Comparison of ENCODE assay signal across 24 cellular contexts in the genomic region with DNA sequence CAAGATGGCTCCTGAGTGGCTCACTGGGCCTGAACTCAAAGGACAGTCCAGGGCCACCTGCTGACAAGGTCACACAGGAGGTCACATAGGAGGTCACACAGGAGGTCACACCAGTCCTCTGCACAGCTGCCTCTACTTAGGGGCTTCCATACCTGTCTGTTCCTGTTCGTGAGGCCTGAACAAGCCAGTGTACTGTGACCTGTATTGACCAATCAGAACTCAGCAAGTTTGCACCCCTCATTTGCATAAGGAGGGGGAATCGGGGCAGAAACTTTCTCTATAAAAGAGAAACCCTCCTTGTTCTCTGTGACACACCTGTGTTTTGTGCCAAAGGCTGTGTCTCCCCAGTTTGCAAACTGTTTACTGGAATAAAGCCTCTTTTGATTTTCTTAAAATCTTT.
DNase-seq lines count a peak whose midpoint lies in the region; ATAC-seq and TF ChIP-seq lines count a peak whose summit lies in the region.
"Had no signal": no experiment of that assay in that cellular context is flagged by ENCODE, and none has a peak within 500 bp of the region (broad histone marks: within the 10 kb centered on the region; RNA-seq: fewer than 3 reads in every experiment).

No MANE protein-coding gene starts in this region.

- peaks cover 11% of the 10 kb centered on the region for H3K9me3 Mint-ChIP-seq in osteocyte (ENCODE audit: unreplicated experiment)
- H3K9me3 Mint-ChIP-seq in stimulated activated naive B cell treated with anti-CD40 and anti-IgM and Interleukin-4, amounts not matched to agents 10 μg/mL and 1 μg/mL and 100 μg/mL, for 72 hours = peaks cover 0 to 2% of the 10 kb centered on the region in 2 donors
- H3K9me3 Mint-ChIP-seq: CD8-positive, alpha-beta memory T cell; GM23338 had no signal

- ATAC-seq in HG03354 (IDR thresholded peaks at IDR 0.05; ENCODE audit: poor library complexity, severe bottlenecking, unreplicated experiment) (peak; percentile 37), gastroesophageal sphincter (no peak)
- ATAC-seq in stimulated activated naive B cell treated with anti-CD40 and anti-IgM and Interleukin-4, amounts not matched to agents 10 μg/mL and 1 μg/mL and 100 μg/mL, for 72 hours (replicated peaks) = no peak
- ATAC-seq: GM23338 had no signal

- no peaks in the 10 kb centered on the region for H3K36me3 Mint-ChIP-seq in osteocyte (ENCODE audit: unreplicated experiment)
- no peaks in the 10 kb centered on the region for H3K36me3 Mint-ChIP-seq in stimulated activated naive B cell treated with anti-CD40 and anti-IgM and Interleukin-4, amounts not matched to agents 10 μg/mL and 1 μg/mL and 100 μg/mL, for 72 hours
- H3K36me3 Mint-ChIP-seq: CD8-positive, alpha-beta memory T cell had no signal

- H3K4me3 Mint-ChIP-seq in osteocyte (ENCODE audit: unreplicated experiment) = no peak overlapping the region
- no peak overlapping the region for H3K4me3 Mint-ChIP-seq in stimulated activated naive B cell treated with anti-CD40 and anti-IgM and Interleukin-4, amounts not matched to agents 10 μg/mL and 1 μg/mL and 100 μg/mL, for 72 hours
- H3K4me3 Mint-ChIP-seq: CD8-positive, alpha-beta memory T cell; GM23338 had no signal

- H3K27me3 ChIP-seq in gastroesophageal sphincter = no peaks in the 10 kb centered on the region
- H3K27me3 ChIP-seq: Peyer's patch had no signal

- no peaks in the 10 kb centered on the region for H3K9me3 ChIP-seq in gastroesophageal sphincter
- H3K9me3 ChIP-seq: HAP-1 had no signal

- H3K27ac Mint-ChIP-seq in osteocyte (ENCODE audit: unreplicated experiment) = no peak overlapping the region
- H3K27ac Mint-ChIP-seq in stimulated activated naive B cell treated with anti-CD40 and anti-IgM and Interleukin-4, amounts not matched to agents 10 μg/mL and 1 μg/mL and 100 μg/mL, for 72 hours = no peak overlapping the region
- H3K27ac Mint-ChIP-seq: CD8-positive, alpha-beta memory T cell; GM23338 had no signal

- DNase-seq in activated CD8-positive, alpha-beta memory T cell treated with anti-CD3 and anti-CD28 coated beads, Interleukin-2, amount 50 U/mL, for 48 hours = peak; percentile 15
- no peak for DNase-seq in activated CD8-positive, alpha-beta memory T cell treated with anti-CD3 and anti-CD28 coated beads, Interleukin-2, amount 50 U/mL, for 4 hours
- DNase-seq in coronary artery (ENCODE audit: low spot score) (peak; percentile 22), osteocyte (ENCODE audit: extremely low spot score, unreplicated experiment) (peak; percentile 40), Ammon's horn (ENCODE audit: low spot score) (no peak)
- DNase-seq in stimulated activated naive B cell treated with anti-CD40 and anti-IgM and Interleukin-4, amounts not matched to agents 10 μg/mL and 1 μg/mL and 100 μg/mL, for 72 hours = no peak
- DNase-seq: Calu3; CD8-positive, alpha-beta memory T cell; DMS153; GDM1; KG1; NCI-H1105; NCI-H2081; NCI-H2171; NCI-H345; NCI-H524; NCI-H774; Peyer's patch had no signal

- 33% methylated on average over 1 of the region's 2 CpGs; no CpG with 5 or more reads in 1 of the 2 donors for WGBS in gastroesophageal sphincter (ENCODE audit: low coverage in 1 of 2), 2 donors

- no peaks in the 10 kb centered on the region for H3K4me1 ChIP-seq in gastroesophageal sphincter
- H3K4me1 ChIP-seq: HAP-1, Peyer's patch had no signal

- no peaks in the 10 kb centered on the region for H3K4me1 Mint-ChIP-seq in osteocyte (ENCODE audit: unreplicated experiment)
- peaks cover 24 to 31% of the 10 kb centered on the region in 2 donors for H3K4me1 Mint-ChIP-seq in stimulated activated naive B cell treated with anti-CD40 and anti-IgM and Interleukin-4, amounts not matched to agents 10 μg/mL and 1 μg/mL and 100 μg/mL, for 72 hours

- no peak overlapping the region for H3K4me3 ChIP-seq in coronary artery
- H3K4me3 ChIP-seq in gastroesophageal sphincter = no peak overlapping the region
- H3K4me3 ChIP-seq: GM23338, HAP-1, Peyer's patch had no signal

- no peak overlapping the region for H3K27ac ChIP-seq in coronary artery
- no peak overlapping the region for H3K27ac ChIP-seq in gastroesophageal sphincter
- H3K27ac ChIP-seq: 22Rv1, C4-2B, Peyer's patch had no signal

- TF ChIP-seq CTCF in coronary artery (IDR thresholded peaks at IDR 0.05) = no peak
- no peak for TF ChIP-seq CTCF in osteocyte (IDR thresholded peaks at IDR 0.05)
- no peak for TF ChIP-seq CTCF in gastroesophageal sphincter (IDR thresholded peaks at IDR 0.05)

- no peak for TF ChIP-seq POLR2A in gastroesophageal sphincter (IDR thresholded peaks at IDR 0.05)

- TF ChIP-seq EP300 in gastroesophageal sphincter (IDR thresholded peaks at IDR 0.05) = no peak

- H3K27me3 Mint-ChIP-seq in osteocyte (ENCODE audit: unreplicated experiment) = no peaks in the 10 kb centered on the region
- H3K27me3 Mint-ChIP-seq in stimulated activated naive B cell treated with anti-CD40 and anti-IgM and Interleukin-4, amounts not matched to agents 10 μg/mL and 1 μg/mL and 100 μg/mL, for 72 hours = no peaks in the 10 kb centered on the region

- no peaks in the 10 kb centered on the region for H3K36me3 ChIP-seq in gastroesophageal sphincter
- H3K36me3 ChIP-seq: HAP-1, Peyer's patch had no signal

Comparison
In these comparisons a context has a peak if more than half of its experiments do, and no peak if none do; other contexts are left out.
1. DNase-seq: peak in activated CD8-positive, alpha-beta memory T cell treated with anti-CD3 and anti-CD28 coated beads, Interleukin-2, amount 50 U/mL, for 48 hours (single experiment), coronary artery (single experiment) and osteocyte (single experiment); none in activated CD8-positive, alpha-beta memory T cell treated with anti-CD3 and anti-CD28 coated beads, Interleukin-2, amount 50 U/mL, for 4 hours (single experiment), Ammon's horn (single experiment) and stimulated activated naive B cell treated with anti-CD40 and anti-IgM and Interleukin-4, amounts not matched to agents 10 μg/mL and 1 μg/mL and 100 μg/mL, for 72 hours (single experiment).